In genomic region chr2:165147201-165148045, GRCh38 we compare ENCODE assay signal across 24 cellular contexts. TPM values are rescaled to one million over a fixed set of nuclear protein-coding genes. Genes with fewer than 3 reads are reported as not detected.
DNase-seq lines count a peak whose midpoint lies in the region; ATAC-seq, FAIRE-seq and TF ChIP-seq lines count a peak whose summit lies in the region.
"Had no signal": no experiment of that assay in that cellular context is flagged by ENCODE, and none has a peak within 500 bp of the region (broad histone marks: within the 10 kb centered on the region; RNA-seq: fewer than 3 reads in every experiment).

No MANE protein-coding gene starts in this region.

- H3K27ac ChIP-seq in MM.1S (ENCODE audit: low read length) = peak overlapping the region; percentile 86; the same call in 1 of the 2 replicates
- no peak overlapping the region for H3K27ac ChIP-seq in astrocyte (ENCODE audit: low read depth, low read length)
- H3K27ac ChIP-seq: Peyer's patch had no signal

- H3K36me3 ChIP-seq in MM.1S (replicated peaks; ENCODE audit: insufficient read depth, low read length) (no peaks in the 10 kb centered on the region), astrocyte (ENCODE audit: insufficient read depth, low read length) (no peaks in the 10 kb centered on the region)
- H3K36me3 ChIP-seq: Peyer's patch had no signal

- H3K27ac Mint-ChIP-seq in astrocyte (ENCODE audit: unreplicated experiment) (peak overlapping the region; percentile 73), naive B cell (peak overlapping the region in 5 of 6 donors; percentile 4 to 92 (median 13))
- H3K27ac Mint-ChIP-seq: IgD-negative memory B cell had no signal

- TF ChIP-seq CTCF in D721Med (IDR thresholded peaks at IDR 0.05; ENCODE audit: insufficient read depth, missing control alignments) (no peak), MM.1S (IDR thresholded peaks at IDR 0.05; ENCODE audit: low read length) (no peak), astrocyte (IDR thresholded peaks at IDR 0.05; ENCODE audit: insufficient read depth, low read depth, low read length) (no peak), GM20000 (IDR thresholded peaks at IDR 0.05; ENCODE audit: extremely low read depth, missing control alignments) (no peak)

- H3K4me2 ChIP-seq in MM.1S (ENCODE audit: low read depth, low read length) = no peak overlapping the region
- no peak overlapping the region for H3K4me2 ChIP-seq in astrocyte (ENCODE audit: low read length)

- ATAC-seq in naive B cell (ENCODE audit: low read depth in 2 of 2) = no peak
- no peak for ATAC-seq in GM19395 (IDR thresholded peaks at IDR 0.05; ENCODE audit: unreplicated experiment)

- H3K27me3 Mint-ChIP-seq in astrocyte (ENCODE audit: low read depth, unreplicated experiment) = no peaks in the 10 kb centered on the region
- H3K27me3 Mint-ChIP-seq in naive B cell = no peaks in the 10 kb centered on the region
- H3K27me3 Mint-ChIP-seq: IgD-negative memory B cell had no signal

- peaks cover 10% of the 10 kb centered on the region for H3K4me1 Mint-ChIP-seq in astrocyte (ENCODE audit: low read depth, unreplicated experiment)
- peaks cover 24 to 29% (median 29%) of the 10 kb centered on the region in 3 donors for H3K4me1 Mint-ChIP-seq in naive B cell

- H3K4me3 Mint-ChIP-seq in astrocyte (ENCODE audit: unreplicated experiment) = no peak overlapping the region
- no peak overlapping the region for H3K4me3 Mint-ChIP-seq in naive B cell
- H3K4me3 Mint-ChIP-seq: IgD-negative memory B cell had no signal

- no peaks in the 10 kb centered on the region for H3K79me2 ChIP-seq in MM.1S (ENCODE audit: low read length)
- no peaks in the 10 kb centered on the region for H3K79me2 ChIP-seq in astrocyte (ENCODE audit: insufficient read depth, low read length)

- H2AFZ ChIP-seq in MM.1S (ENCODE audit: low read length) (no peak overlapping the region), astrocyte (ENCODE audit: low read depth, low read length) (no peak overlapping the region)

- H3K4me1 ChIP-seq in MM.1S (ENCODE audit: low read length) (peaks cover 46% of the 10 kb centered on the region), astrocyte (ENCODE audit: insufficient read depth, low read length) (no peaks in the 10 kb centered on the region)
- H3K4me1 ChIP-seq: Peyer's patch had no signal

- H4K20me1 ChIP-seq in MM.1S (ENCODE audit: insufficient read depth, low read length) (no peaks in the 10 kb centered on the region), astrocyte (ENCODE audit: insufficient read depth, low read length) (no peaks in the 10 kb centered on the region)

- H3K9me3 ChIP-seq in MM.1S (replicated peaks; ENCODE audit: insufficient read depth, low read length) = no peaks in the 10 kb centered on the region
- H3K9me3 ChIP-seq in astrocyte (ENCODE audit: insufficient read depth, low read depth, low read length) = no peaks in the 10 kb centered on the region
- H3K9me3 ChIP-seq: MG63, Peyer's patch had no signal

- no peak overlapping the region for H3K4me3 ChIP-seq in MM.1S (ENCODE audit: low read length)
- H3K4me3 ChIP-seq in astrocyte (ENCODE audit: insufficient read depth, low read depth, low read length) = no peak overlapping the region
- H3K4me3 ChIP-seq: MG63, Peyer's patch had no signal

- peak; percentile 55 for FAIRE-seq in D721Med (lab: Jason Lieb, UNC)
- no peak for FAIRE-seq in astrocyte (lab: Jason Lieb, UNC)
- FAIRE-seq: A204.1, GM12892, H1 had no signal

- no peaks in the 10 kb centered on the region for H3K27me3 ChIP-seq in MM.1S (replicated peaks; ENCODE audit: insufficient read depth, low read length)
- H3K27me3 ChIP-seq in astrocyte (ENCODE audit: insufficient read depth, low read length) = no peaks in the 10 kb centered on the region
- H3K27me3 ChIP-seq: MG63, Peyer's patch had no signal

- H3K9ac ChIP-seq in MM.1S (ENCODE audit: low read length) (no peak overlapping the region), astrocyte (ENCODE audit: low read length) (no peak overlapping the region)

- H3K9me3 Mint-ChIP-seq in astrocyte (ENCODE audit: unreplicated experiment) (no peaks in the 10 kb centered on the region), naive B cell (peaks cover 0 to 1% (median 0%) of the 10 kb centered on the region in 7 donors)
- H3K9me3 Mint-ChIP-seq: IgD-negative memory B cell had no signal

- no peak for DNase-seq in D721Med (ENCODE audit: insufficient read length, low spot score)
- peak; percentile 51 for DNase-seq in MM.1S
- DNase-seq in astrocyte (ENCODE audit: low read depth) = no peak
- no peak for DNase-seq in naive B cell
- no peak for DNase-seq in hepatic stellate cell (ENCODE audit: low spot score)
- no peak for DNase-seq in GM20000 (ENCODE audit: low spot score)
- no peak for DNase-seq in DMS153 treated with DMSO at 0.1 percent for 48 hours (lab: John Stamatoyannopoulos, UW; ENCODE audit: unreplicated experiment)
- DNase-seq: DMS79; Karpas-422; MG63; NCI-H1048; NCI-H1417 treated with DMSO at 0.1 percent for 48 hours; NCI-H187; NCI-H2107; NCI-H2227 treated with DMSO at 0.1 percent for 48 hours; NCI-H510A; NCI-H748 treated with DMSO at 0.1 percent for 48 hours; NK-92 treated with Interleukin-12 subunit alpha and Interleukin-12 subunit beta, amount 100 ng/mL, for 24 hours; Peyer's patch had no signal

- H3K9me2 ChIP-seq in MM.1S (replicated peaks; ENCODE audit: insufficient read depth, low read length) = no peaks in the 10 kb centered on the region

- peaks cover 21% of the 10 kb centered on the region for H3F3A ChIP-seq in MM.1S (ENCODE audit: insufficient read depth, low read length)

- H3K36me3 Mint-ChIP-seq in astrocyte (ENCODE audit: low read depth, unreplicated experiment) = no peaks in the 10 kb centered on the region
- H3K36me3 Mint-ChIP-seq in naive B cell = peaks cover 16 to 17% of the 10 kb centered on the region in 2 donors

RNA-seq across cellular contexts. Expression of gene SCN3A, which starts 56.4 kb away (rescaled TPM):
- total RNA-seq in astrocyte = 1.4 and 2.1 TPM in 2 replicates
- polyA plus RNA-seq in naive B cell (ENCODE audit: low read depth in 6 of 6) = 10 to 100 TPM in 3 of 6 donors, 1 to 10 TPM in 3; 4.2 to 21.5 (median 11.8) TPM
- total RNA-seq: H1 had no signal
